1 cellular context compared by ENCODE assay signal in the genomic region with DNA sequence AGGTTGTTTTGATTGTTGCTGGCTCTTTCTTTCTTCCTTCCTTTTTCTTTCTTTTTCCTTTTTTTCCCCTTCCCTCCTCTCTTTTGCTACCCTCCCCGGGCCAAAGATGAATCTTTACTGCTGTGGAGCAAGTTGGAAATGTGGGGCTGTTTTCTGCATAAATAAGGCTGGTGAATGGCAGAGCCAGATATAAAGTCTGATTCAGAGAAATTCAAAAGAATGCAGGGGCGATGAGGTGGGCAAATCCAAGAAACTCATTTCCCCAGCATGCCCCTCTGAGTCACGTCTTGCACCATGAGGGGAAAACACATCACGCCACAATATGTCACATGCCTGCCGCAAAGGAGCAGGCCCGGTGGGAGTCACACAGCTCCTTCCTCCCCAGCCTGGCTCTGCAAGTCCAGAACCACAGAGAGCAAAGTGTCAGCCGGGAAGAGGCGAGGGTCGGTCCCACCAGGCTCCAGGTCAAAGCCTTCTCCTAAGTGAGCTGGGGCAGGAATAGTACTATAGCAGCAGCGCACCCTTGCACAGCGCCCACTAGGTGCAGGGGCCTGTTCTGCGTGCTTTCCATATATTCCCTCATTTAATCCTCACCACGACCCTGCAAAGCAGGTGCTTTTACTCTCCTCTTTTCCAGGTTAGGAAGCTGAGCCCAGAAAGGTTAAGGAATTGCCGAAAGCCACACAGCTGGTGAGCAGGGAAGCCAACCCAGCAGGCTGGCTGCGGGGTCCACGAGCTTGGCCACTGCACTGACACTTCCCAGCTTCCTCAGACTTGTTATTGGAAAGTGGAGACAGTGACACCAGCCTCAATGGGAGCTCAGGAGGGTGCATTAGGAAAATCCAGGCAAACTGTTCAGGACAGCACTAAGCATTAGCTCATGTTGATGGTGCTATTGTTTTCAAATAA.
TF ChIP-seq lines count a peak whose summit lies in the region.

No MANE protein-coding gene starts in this region.

TF ChIP-seq in HepG2, 621 proteins besides CTCF, POLR2A, EP300 and RAD21 (continued from another document and continues in another):
- TF ChIP-seq, protein P1, sequence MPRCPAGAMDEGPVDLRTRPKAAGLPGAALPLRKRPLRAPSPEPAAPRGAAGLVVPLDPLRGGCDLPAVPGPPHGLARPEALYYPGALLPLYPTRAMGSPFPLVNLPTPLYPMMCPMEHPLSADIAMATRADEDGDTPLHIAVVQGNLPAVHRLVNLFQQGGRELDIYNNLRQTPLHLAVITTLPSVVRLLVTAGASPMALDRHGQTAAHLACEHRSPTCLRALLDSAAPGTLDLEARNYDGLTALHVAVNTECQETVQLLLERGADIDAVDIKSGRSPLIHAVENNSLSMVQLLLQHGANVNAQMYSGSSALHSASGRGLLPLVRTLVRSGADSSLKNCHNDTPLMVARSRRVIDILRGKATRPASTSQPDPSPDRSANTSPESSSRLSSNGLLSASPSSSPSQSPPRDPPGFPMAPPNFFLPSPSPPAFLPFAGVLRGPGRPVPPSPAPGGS (CRISPR knock-in tag; IDR thresholded peaks at IDR 0.05) = no peak; the same call in 1 of the 2 replicates
- no peak; the same call in 1 of the 2 replicates for TF ChIP-seq ZSCAN31 (CRISPR knock-in tag; IDR thresholded peaks at IDR 0.05; ENCODE audit: low read depth)
- TF ChIP-seq STAG1 (CRISPR knock-in tag; IDR thresholded peaks at IDR 0.05) = peak; percentile 64
- 0 out of 2 replicates have a peak, but pooled peaks have one; percentile 26 for TF ChIP-seq ZNF709 (CRISPR knock-in tag; IDR thresholded peaks at IDR 0.05)
- TF ChIP-seq PHF21A (CRISPR knock-in tag; IDR thresholded peaks at IDR 0.05) = peak; percentile 54
- TF ChIP-seq ZNF589 (CRISPR knock-in tag; conservative IDR thresholded peaks at IDR 0.05) = no peak
- TF ChIP-seq, protein P2, sequence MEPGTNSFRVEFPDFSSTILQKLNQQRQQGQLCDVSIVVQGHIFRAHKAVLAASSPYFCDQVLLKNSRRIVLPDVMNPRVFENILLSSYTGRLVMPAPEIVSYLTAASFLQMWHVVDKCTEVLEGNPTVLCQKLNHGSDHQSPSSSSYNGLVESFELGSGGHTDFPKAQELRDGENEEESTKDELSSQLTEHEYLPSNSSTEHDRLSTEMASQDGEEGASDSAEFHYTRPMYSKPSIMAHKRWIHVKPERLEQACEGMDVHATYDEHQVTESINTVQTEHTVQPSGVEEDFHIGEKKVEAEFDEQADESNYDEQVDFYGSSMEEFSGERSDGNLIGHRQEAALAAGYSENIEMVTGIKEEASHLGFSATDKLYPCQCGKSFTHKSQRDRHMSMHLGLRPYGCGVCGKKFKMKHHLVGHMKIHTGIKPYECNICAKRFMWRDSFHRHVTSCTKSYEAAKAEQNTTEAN (CRISPR knock-in tag; conservative IDR thresholded peaks at IDR 0.05) = no peak
- no peak for TF ChIP-seq HNRNPK (IDR thresholded peaks at IDR 0.05; ENCODE audit: low read depth, low read length, poor library complexity, severe bottlenecking)
- TF ChIP-seq, protein P3, sequence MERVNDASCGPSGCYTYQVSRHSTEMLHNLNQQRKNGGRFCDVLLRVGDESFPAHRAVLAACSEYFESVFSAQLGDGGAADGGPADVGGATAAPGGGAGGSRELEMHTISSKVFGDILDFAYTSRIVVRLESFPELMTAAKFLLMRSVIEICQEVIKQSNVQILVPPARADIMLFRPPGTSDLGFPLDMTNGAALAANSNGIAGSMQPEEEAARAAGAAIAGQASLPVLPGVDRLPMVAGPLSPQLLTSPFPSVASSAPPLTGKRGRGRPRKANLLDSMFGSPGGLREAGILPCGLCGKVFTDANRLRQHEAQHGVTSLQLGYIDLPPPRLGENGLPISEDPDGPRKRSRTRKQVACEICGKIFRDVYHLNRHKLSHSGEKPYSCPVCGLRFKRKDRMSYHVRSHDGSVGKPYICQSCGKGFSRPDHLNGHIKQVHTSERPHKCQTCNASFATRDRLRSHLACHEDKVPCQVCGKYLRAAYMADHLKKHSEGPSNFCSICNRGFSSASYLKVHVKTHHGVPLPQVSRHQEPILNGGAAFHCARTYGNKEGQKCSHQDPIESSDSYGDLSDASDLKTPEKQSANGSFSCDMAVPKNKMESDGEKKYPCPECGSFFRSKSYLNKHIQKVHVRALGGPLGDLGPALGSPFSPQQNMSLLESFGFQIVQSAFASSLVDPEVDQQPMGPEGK (CRISPR knock-in tag; IDR thresholded peaks at IDR 0.05) = peak; percentile 59
- TF ChIP-seq CHD2 (IDR thresholded peaks at IDR 0.05; ENCODE audit: low read depth, low read length) = no peak
- no peak for TF ChIP-seq ZNF543 (CRISPR knock-in tag; IDR thresholded peaks at IDR 0.05)
- TF ChIP-seq ZNF720 (CRISPR knock-in tag; IDR thresholded peaks at IDR 0.05) = no peak
- TF ChIP-seq, protein P4, sequence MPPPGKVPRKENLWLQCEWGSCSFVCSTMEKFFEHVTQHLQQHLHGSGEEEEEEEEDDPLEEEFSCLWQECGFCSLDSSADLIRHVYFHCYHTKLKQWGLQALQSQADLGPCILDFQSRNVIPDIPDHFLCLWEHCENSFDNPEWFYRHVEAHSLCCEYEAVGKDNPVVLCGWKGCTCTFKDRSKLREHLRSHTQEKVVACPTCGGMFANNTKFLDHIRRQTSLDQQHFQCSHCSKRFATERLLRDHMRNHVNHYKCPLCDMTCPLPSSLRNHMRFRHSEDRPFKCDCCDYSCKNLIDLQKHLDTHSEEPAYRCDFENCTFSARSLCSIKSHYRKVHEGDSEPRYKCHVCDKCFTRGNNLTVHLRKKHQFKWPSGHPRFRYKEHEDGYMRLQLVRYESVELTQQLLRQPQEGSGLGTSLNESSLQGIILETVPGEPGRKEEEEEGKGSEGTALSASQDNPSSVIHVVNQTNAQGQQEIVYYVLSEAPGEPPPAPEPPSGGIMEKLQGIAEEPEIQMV (CRISPR knock-in tag; IDR thresholded peaks at IDR 0.05; ENCODE audit: low read depth) = no peak
- TF ChIP-seq ZMYM2 (CRISPR knock-in tag; IDR thresholded peaks at IDR 0.05) = 0 out of 2 replicates have a peak, but pooled peaks have one; percentile 40
- peak; percentile 93 for TF ChIP-seq ZMYM3 (CRISPR knock-in tag; IDR thresholded peaks at IDR 0.05)
- no peak for TF ChIP-seq CREM (IDR thresholded peaks at IDR 0.05)
- no peak for TF ChIP-seq CREM (CRISPR knock-in tag; IDR thresholded peaks at IDR 0.05)
- no peak for TF ChIP-seq GTF2F1 (IDR thresholded peaks at IDR 0.05; ENCODE audit: low read length)
- TF ChIP-seq, protein P5, sequence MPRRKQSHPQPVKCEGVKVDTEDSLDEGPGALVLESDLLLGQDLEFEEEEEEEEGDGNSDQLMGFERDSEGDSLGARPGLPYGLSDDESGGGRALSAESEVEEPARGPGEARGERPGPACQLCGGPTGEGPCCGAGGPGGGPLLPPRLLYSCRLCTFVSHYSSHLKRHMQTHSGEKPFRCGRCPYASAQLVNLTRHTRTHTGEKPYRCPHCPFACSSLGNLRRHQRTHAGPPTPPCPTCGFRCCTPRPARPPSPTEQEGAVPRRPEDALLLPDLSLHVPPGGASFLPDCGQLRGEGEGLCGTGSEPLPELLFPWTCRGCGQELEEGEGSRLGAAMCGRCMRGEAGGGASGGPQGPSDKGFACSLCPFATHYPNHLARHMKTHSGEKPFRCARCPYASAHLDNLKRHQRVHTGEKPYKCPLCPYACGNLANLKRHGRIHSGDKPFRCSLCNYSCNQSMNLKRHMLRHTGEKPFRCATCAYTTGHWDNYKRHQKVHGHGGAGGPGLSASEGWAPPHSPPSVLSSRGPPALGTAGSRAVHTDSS (CRISPR knock-in tag; conservative IDR thresholded peaks at IDR 0.05) = no peak
- TF ChIP-seq ZFYVE20 (CRISPR knock-in tag; IDR thresholded peaks at IDR 0.05; ENCODE audit: borderline replicate concordance, low read depth) = 0 out of 2 replicates have a peak, but pooled peaks have one; percentile 51
- TF ChIP-seq, protein P6, sequence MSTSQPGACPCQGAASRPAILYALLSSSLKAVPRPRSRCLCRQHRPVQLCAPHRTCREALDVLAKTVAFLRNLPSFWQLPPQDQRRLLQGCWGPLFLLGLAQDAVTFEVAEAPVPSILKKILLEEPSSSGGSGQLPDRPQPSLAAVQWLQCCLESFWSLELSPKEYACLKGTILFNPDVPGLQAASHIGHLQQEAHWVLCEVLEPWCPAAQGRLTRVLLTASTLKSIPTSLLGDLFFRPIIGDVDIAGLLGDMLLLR (CRISPR knock-in tag; IDR thresholded peaks at IDR 0.05) = no peak
- peak; percentile 31 for TF ChIP-seq AGO2 (optimal IDR thresholded peaks at IDR 0.05; ENCODE audit: low read depth, low read length)
- TF ChIP-seq TCF12 (IDR thresholded peaks at IDR 0.05) = no peak
- TF ChIP-seq TCF12 (CRISPR knock-in tag; IDR thresholded peaks at IDR 0.05) = peak; percentile 71; the same call in 1 of the 2 replicates
- no peak for TF ChIP-seq HDAC6 (IDR thresholded peaks at IDR 0.05; ENCODE audit: low read depth, low read length)
- TF ChIP-seq, protein P7, sequence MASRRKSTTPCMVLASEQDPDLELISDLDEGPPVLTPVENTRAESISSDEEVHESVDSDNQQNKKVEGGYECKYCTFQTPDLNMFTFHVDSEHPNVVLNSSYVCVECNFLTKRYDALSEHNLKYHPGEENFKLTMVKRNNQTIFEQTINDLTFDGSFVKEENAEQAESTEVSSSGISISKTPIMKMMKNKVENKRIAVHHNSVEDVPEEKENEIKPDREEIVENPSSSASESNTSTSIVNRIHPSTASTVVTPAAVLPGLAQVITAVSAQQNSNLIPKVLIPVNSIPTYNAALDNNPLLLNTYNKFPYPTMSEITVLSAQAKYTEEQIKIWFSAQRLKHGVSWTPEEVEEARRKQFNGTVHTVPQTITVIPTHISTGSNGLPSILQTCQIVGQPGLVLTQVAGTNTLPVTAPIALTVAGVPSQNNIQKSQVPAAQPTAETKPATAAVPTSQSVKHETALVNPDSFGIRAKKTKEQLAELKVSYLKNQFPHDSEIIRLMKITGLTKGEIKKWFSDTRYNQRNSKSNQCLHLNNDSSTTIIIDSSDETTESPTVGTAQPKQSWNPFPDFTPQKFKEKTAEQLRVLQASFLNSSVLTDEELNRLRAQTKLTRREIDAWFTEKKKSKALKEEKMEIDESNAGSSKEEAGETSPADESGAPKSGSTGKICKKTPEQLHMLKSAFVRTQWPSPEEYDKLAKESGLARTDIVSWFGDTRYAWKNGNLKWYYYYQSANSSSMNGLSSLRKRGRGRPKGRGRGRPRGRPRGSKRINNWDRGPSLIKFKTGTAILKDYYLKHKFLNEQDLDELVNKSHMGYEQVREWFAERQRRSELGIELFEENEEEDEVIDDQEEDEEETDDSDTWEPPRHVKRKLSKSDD (CRISPR knock-in tag; IDR thresholded peaks at IDR 0.05; ENCODE audit: low read depth) = peak; percentile 68; the same call in 1 of the 2 replicates
- TF ChIP-seq ZNF263 (CRISPR knock-in tag; IDR thresholded peaks at IDR 0.05) = peak; percentile 73
- 0 out of 2 replicates have a peak, but pooled peaks have one; percentile 12 for TF ChIP-seq PHF20 (CRISPR knock-in tag; IDR thresholded peaks at IDR 0.05)
- TF ChIP-seq, protein P8, sequence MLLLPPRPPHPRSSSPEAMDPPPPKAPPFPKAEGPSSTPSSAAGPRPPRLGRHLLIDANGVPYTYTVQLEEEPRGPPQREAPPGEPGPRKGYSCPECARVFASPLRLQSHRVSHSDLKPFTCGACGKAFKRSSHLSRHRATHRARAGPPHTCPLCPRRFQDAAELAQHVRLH (CRISPR knock-in tag; IDR thresholded peaks at IDR 0.05; ENCODE audit: borderline replicate concordance, low read depth) = peak; percentile 89; the same call in 1 of the 2 replicates
- TF ChIP-seq, protein P9, sequence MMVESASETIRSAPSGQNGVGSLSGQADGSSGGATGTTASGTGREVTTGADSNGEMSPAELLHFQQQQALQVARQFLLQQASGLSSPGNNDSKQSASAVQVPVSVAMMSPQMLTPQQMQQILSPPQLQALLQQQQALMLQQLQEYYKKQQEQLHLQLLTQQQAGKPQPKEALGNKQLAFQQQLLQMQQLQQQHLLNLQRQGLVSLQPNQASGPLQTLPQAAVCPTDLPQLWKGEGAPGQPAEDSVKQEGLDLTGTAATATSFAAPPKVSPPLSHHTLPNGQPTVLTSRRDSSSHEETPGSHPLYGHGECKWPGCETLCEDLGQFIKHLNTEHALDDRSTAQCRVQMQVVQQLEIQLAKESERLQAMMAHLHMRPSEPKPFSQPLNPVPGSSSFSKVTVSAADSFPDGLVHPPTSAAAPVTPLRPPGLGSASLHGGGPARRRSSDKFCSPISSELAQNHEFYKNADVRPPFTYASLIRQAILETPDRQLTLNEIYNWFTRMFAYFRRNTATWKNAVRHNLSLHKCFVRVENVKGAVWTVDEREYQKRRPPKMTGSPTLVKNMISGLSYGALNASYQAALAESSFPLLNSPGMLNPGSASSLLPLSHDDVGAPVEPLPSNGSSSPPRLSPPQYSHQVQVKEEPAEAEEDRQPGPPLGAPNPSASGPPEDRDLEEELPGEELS (CRISPR knock-in tag; IDR thresholded peaks at IDR 0.05) = no peak; the same call in 1 of the 2 replicates
- TF ChIP-seq REXO4 (CRISPR knock-in tag; IDR thresholded peaks at IDR 0.05; ENCODE audit: borderline replicate concordance) = no peak
- TF ChIP-seq ZNF160 (CRISPR knock-in tag; IDR thresholded peaks at IDR 0.05) = peak; percentile 43; the same call in 1 of the 2 replicates
- no peak for TF ChIP-seq ZNF382 (CRISPR knock-in tag; IDR thresholded peaks at IDR 0.05; ENCODE audit: borderline replicate concordance)
- TF ChIP-seq ZNF484 (CRISPR knock-in tag; IDR thresholded peaks at IDR 0.05; ENCODE audit: borderline replicate concordance, low read depth) = no peak
- TF ChIP-seq, protein P10, sequence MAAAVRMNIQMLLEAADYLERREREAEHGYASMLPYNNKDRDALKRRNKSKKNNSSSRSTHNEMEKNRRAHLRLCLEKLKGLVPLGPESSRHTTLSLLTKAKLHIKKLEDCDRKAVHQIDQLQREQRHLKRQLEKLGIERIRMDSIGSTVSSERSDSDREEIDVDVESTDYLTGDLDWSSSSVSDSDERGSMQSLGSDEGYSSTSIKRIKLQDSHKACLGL (CRISPR knock-in tag; IDR thresholded peaks at IDR 0.05) = peak; percentile 31; the same call in 1 of the 2 replicates
- TF ChIP-seq ZMYM4 (CRISPR knock-in tag; IDR thresholded peaks at IDR 0.05) = peak; percentile 65; the same call in 1 of the 2 replicates
- TF ChIP-seq ZNF234 (CRISPR knock-in tag; conservative IDR thresholded peaks at IDR 0.05) = no peak
- TF ChIP-seq SMC3 (IDR thresholded peaks at IDR 0.05; ENCODE audit: low read length) = peak; percentile 68; the same call in 1 of the 2 replicates
- TF ChIP-seq MEF2D (CRISPR knock-in tag; IDR thresholded peaks at IDR 0.05) = peak; percentile 47; the same call in 1 of the 2 replicates
- no peak for TF ChIP-seq FIP1L1 (IDR thresholded peaks at IDR 0.05; ENCODE audit: borderline replicate concordance, insufficient read depth, low read depth, low read length)
- TF ChIP-seq KMT2B (CRISPR knock-in tag; IDR thresholded peaks at IDR 0.05) = no peak; the same call in 1 of the 2 replicates
- TF ChIP-seq ZC3H4 (CRISPR knock-in tag; IDR thresholded peaks at IDR 0.05; ENCODE audit: borderline replicate concordance) = peak; percentile 35
- TF ChIP-seq, protein P11, sequence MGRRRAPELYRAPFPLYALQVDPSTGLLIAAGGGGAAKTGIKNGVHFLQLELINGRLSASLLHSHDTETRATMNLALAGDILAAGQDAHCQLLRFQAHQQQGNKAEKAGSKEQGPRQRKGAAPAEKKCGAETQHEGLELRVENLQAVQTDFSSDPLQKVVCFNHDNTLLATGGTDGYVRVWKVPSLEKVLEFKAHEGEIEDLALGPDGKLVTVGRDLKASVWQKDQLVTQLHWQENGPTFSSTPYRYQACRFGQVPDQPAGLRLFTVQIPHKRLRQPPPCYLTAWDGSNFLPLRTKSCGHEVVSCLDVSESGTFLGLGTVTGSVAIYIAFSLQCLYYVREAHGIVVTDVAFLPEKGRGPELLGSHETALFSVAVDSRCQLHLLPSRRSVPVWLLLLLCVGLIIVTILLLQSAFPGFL (CRISPR knock-in tag; IDR thresholded peaks at IDR 0.05) = no peak
- TF ChIP-seq ZFP90 (CRISPR knock-in tag; IDR thresholded peaks at IDR 0.05; ENCODE audit: borderline replicate concordance) = no peak
- TF ChIP-seq, protein P12, sequence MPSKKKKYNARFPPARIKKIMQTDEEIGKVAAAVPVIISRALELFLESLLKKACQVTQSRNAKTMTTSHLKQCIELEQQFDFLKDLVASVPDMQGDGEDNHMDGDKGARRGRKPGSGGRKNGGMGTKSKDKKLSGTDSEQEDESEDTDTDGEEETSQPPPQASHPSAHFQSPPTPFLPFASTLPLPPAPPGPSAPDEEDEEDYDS (CRISPR knock-in tag; IDR thresholded peaks at IDR 0.05) = peak; percentile 44; the same call in 1 of the 2 replicates
